Comparison of ENCODE assay signal across 11 cellular contexts in genomic region chr7:47651355-47652317, GRCh38.
DNase-seq lines count a peak whose midpoint lies in the region; ATAC-seq, FAIRE-seq and TF ChIP-seq lines count a peak whose summit lies in the region.
"Had no signal": no experiment of that assay in that cellular context is flagged by ENCODE, and none has a peak within 500 bp of the region (broad histone marks: within the 10 kb centered on the region; RNA-seq: fewer than 3 reads in every experiment).

No MANE protein-coding gene starts in this region.

- peak; percentile 62 for DNase-seq in H54 (ENCODE audit: insufficient read length, low spot score)
- peak; percentile 85 to 89 for DNase-seq in foreskin keratinocyte
- DNase-seq in thoracic aorta (ENCODE audit: low spot score) = no peak
- DNase-seq in DMS53 (lab: John Stamatoyannopoulos, UW) = no peak
- no peak for DNase-seq in NCI-H2029 treated with DMSO at 0.1 percent for 48 hours (lab: John Stamatoyannopoulos, UW)
- no peak for DNase-seq in NCI-H1092 (lab: John Stamatoyannopoulos, UW)
- DNase-seq: activated CD4-positive, alpha-beta T cell treated with anti-CD3 and anti-CD28 coated beads for 4 hours; activated gamma-delta T cell treated with Interleukin-2 at 50 U/mL for 16 hours; kidney had no signal

- no peak for FAIRE-seq in H54 (lab: Jason Lieb, UNC)
- peak; percentile 53 for FAIRE-seq in TTC549 (lab: Jason Lieb, UNC)
- FAIRE-seq: kidney had no signal

- ATAC-seq in foreskin keratinocyte = peak; percentile 47
- ATAC-seq in thoracic aorta (ENCODE audit: insufficient number of reproducible peaks, low FRiP score, low read depth) = peak; percentile 48

- no peaks in the 10 kb centered on the region for H3K27me3 ChIP-seq in foreskin keratinocyte
- no peaks in the 10 kb centered on the region for H3K27me3 ChIP-seq in thoracic aorta (replicated peaks; ENCODE audit: insufficient read depth)

- H3K4me1 ChIP-seq in foreskin keratinocyte = no peaks in the 10 kb centered on the region
- H3K4me1 ChIP-seq in thoracic aorta (ENCODE audit: control insufficient read depth in 1 of 2, low read depth in 2 of 2) = peaks cover 16 to 51% of the 10 kb centered on the region in 2 donors

- H3K27ac ChIP-seq in foreskin keratinocyte = peak overlapping the region; percentile 14
- H3K27ac ChIP-seq in thoracic aorta = peak overlapping the region; percentile 61 to 63
- H3K27ac ChIP-seq: parathyroid adenoma had no signal

- TF ChIP-seq CTCF in foreskin keratinocyte (conservative IDR thresholded peaks at IDR 0.05) (no peak), thoracic aorta (IDR thresholded peaks at IDR 0.05) (no peak)

- H3K36me3 ChIP-seq in thoracic aorta = no peaks in the 10 kb centered on the region

- no peak for TF ChIP-seq POLR2A in H54 (IDR thresholded peaks at IDR 0.05; ENCODE audit: low read depth, low read length)

- H3K4me3 ChIP-seq in thoracic aorta = no peak overlapping the region

- H3K9me3 ChIP-seq in thoracic aorta = no peaks in the 10 kb centered on the region

Comparison
In these comparisons a context has a peak if more than half of its experiments do, and no peak if none do; other contexts are left out.
1. DNase-seq: peak in H54 (single experiment) and foreskin keratinocyte (2 of 2); none in thoracic aorta (single experiment), DMS53 (single experiment), NCI-H2029 treated with DMSO at 0.1 percent for 48 hours (single experiment) and NCI-H1092 (single experiment).